2 cellular contexts compared by ENCODE assay signal in genomic region chr7:130585932-130586331, GRCh38.
DNase-seq lines count a peak whose midpoint lies in the region; ATAC-seq, FAIRE-seq and TF ChIP-seq lines count a peak whose summit lies in the region.
"Not testable (repeated sequence)": the region's sequence is repeated elsewhere in the genome, so short reads cannot be mapped to it uniquely, and the experiment has no call there.

No MANE protein-coding gene starts in this region.

- H3K4me1 ChIP-seq in HEK293 (ENCODE audit: control insufficient read depth, insufficient read depth, low read length); K562 (replicated peaks in 1 of 2; ENCODE audit: control insufficient read depth in 2 of 2, insufficient read depth in 2 of 2, low read length in 2 of 2): not testable (repeated sequence)

- TF ChIP-seq EP300 in K562 (IDR thresholded peaks at IDR 0.05; ENCODE audit: low read length) = not testable (repeated sequence)

- WGBS in K562 (ENCODE audit: insufficient coverage, low coverage, missing lambda C conversion rate) = 86% methylated on average over 2 of the region's 2 CpGs

- TF ChIP-seq CTCF in HEK293 (tag by site-specific recombination; IDR thresholded peaks at IDR 0.05); K562 (IDR thresholded peaks at IDR 0.05 in 2 of 3, conservative IDR thresholded peaks at IDR 0.05 in 1 of 3; ENCODE audit: insufficient read depth in 2 of 3, low read depth in 1 of 3, low read length in 3 of 3): not testable (repeated sequence)

- not testable (repeated sequence) for H3K9me3 ChIP-seq in HEK293 (ENCODE audit: control insufficient read depth, insufficient read depth, low read depth, low read length); K562 (replicated peaks; ENCODE audit: control insufficient read depth, insufficient read depth, low read depth, low read length)

- not testable (repeated sequence) for TF ChIP-seq POLR2A in K562 (conservative IDR thresholded peaks at IDR 0.05)

- in situ Hi-C loops in K562 (cut with MboI) = not testable (repeated sequence)

- POLR2A ChIA-PET in HEK293 (lab: Yijun Ruan, JAX); K562 (lab: Yijun Ruan, JAX): not testable (repeated sequence)

- not testable (repeated sequence) for H4K20me1 ChIP-seq in K562 (replicated peaks; ENCODE audit: control insufficient read depth, insufficient read depth, low read length)

- not testable (repeated sequence) for ATAC-seq in K562

- BruUV-seq in K562 (replicated peaks; lab: Mats Ljungman, UMichigan) = not testable (repeated sequence)

- H3K9me1 ChIP-seq in K562 (ENCODE audit: control insufficient read depth, insufficient read depth, low read length) = not testable (repeated sequence)

- not testable (repeated sequence) for DNase-seq in K562 (ENCODE audit: extremely low read depth in 1 of 4, low spot score in 3 of 4)

- FAIRE-seq in K562 (lab: Jason Lieb, UNC) = not testable (repeated sequence)

- CTCF ChIA-PET in HEK293 (lab: Yijun Ruan, JAX); K562 (lab: Yijun Ruan, JAX; ENCODE audit: low intra/inter-chr PET ratio): not testable (repeated sequence)

- not testable (repeated sequence) for H3K27me3 ChIP-seq in K562 (ENCODE audit: control insufficient read depth in 2 of 2, insufficient read depth in 2 of 2, low read length in 2 of 2)

- intact Hi-C loops in K562 (cut with micrococcal nuclease) = not testable (repeated sequence)

- not testable (repeated sequence) for H3K36me3 ChIP-seq in HEK293 (ENCODE audit: control insufficient read depth in 2 of 2, insufficient read depth in 1 of 2, low read length in 2 of 2); K562 (ENCODE audit: control insufficient read depth, insufficient read depth, low read length)

- not testable (repeated sequence) for H3K4me3 ChIP-seq in HEK293 (ENCODE audit: low read depth, low read length); K562

- H3K4me2 ChIP-seq in K562 (ENCODE audit: insufficient read depth, low read length) = not testable (repeated sequence)

- not testable (repeated sequence) for H3K27ac ChIP-seq in HEK293 (ENCODE audit: extremely low read depth, low read depth, low read length); K562 (ENCODE audit: extremely low read depth, low read depth, low read length)

- not testable (repeated sequence) for H2AFZ ChIP-seq in K562 (ENCODE audit: low read depth, low read length)

- not testable (repeated sequence) for H3K79me2 ChIP-seq in K562 (ENCODE audit: control insufficient read depth, insufficient read depth, low read length)

- H3K9ac ChIP-seq in K562 (ENCODE audit: insufficient read depth in 1 of 2, low read depth in 2 of 2, low read length in 2 of 2) = not testable (repeated sequence)

- TF ChIP-seq RAD21 in K562 (CRISPR knock-in tag; conservative IDR thresholded peaks at IDR 0.05 in 1 of 2, IDR thresholded peaks at IDR 0.05 in 1 of 2) = not testable (repeated sequence)

TF ChIP-seq in HEK293, 187 proteins besides CTCF, POLR2A, EP300 and RAD21:
- TF ChIP-seq ZNF146 (tag by site-specific recombination; IDR thresholded peaks at IDR 0.05) = peak; percentile 71

TF ChIP-seq in K562, 482 proteins besides CTCF, POLR2A, EP300 and RAD21:
- TF ChIP-seq ZNF146 (CRISPR knock-in tag; IDR thresholded peaks at IDR 0.05; ENCODE audit: unreplicated experiment) = peak; percentile 84
